22 cellular contexts compared by ENCODE assay signal in genomic region chr10:7269988-7270387, GRCh38.
DNase-seq lines count a peak whose midpoint lies in the region; ATAC-seq lines count a peak whose summit lies in the region.
"Had no signal": no experiment of that assay in that cellular context is flagged by ENCODE, and none has a peak within 500 bp of the region (broad histone marks: within the 10 kb centered on the region; RNA-seq: fewer than 3 reads in every experiment).

No MANE protein-coding gene starts in this region.

- H3K27me3 Mint-ChIP-seq in CD4-positive, CD25-positive, alpha-beta regulatory T cell = no peaks in the 10 kb centered on the region
- H3K27me3 Mint-ChIP-seq in CD4-positive, alpha-beta memory T cell = no peaks in the 10 kb centered on the region
- no peaks in the 10 kb centered on the region for H3K27me3 Mint-ChIP-seq in activated naive CD8-positive, alpha-beta T cell treated with anti-CD3 and anti-CD28 coated beads for 36 hours
- no peaks in the 10 kb centered on the region for H3K27me3 Mint-ChIP-seq in natural killer cell treated with Interleukin-12 subunit alpha and Interleukin-12 subunit beta and Interleukin-15 and Interleukin-18, amount 100 ng/mL, for 72 hours
- H3K27me3 Mint-ChIP-seq: memory B cell; stimulated activated memory B cell treated with anti-CD40 and anti-IgM and Interleukin-4, amounts not matched to agents 10 μg/mL and 1 μg/mL and 100 μg/mL, for 72 hours had no signal

- no peaks in the 10 kb centered on the region for H3K9me3 ChIP-seq in CD4-positive, CD25-positive, alpha-beta regulatory T cell (ENCODE audit: control insufficient read depth in 2 of 2, low read length in 2 of 2)
- no peaks in the 10 kb centered on the region for H3K9me3 ChIP-seq in CD4-positive, alpha-beta memory T cell (ENCODE audit: control insufficient read depth in 1 of 2, low read length in 2 of 2)
- H3K9me3 ChIP-seq: HAP-1, thyroid gland had no signal

- H3K9me3 Mint-ChIP-seq in CD4-positive, CD25-positive, alpha-beta regulatory T cell = no peaks in the 10 kb centered on the region
- peaks cover 0 to 10% (median 6%) of the 10 kb centered on the region in 8 donors for H3K9me3 Mint-ChIP-seq in CD4-positive, alpha-beta memory T cell
- H3K9me3 Mint-ChIP-seq in activated naive CD8-positive, alpha-beta T cell treated with anti-CD3 and anti-CD28 coated beads for 36 hours = peaks cover 4% of the 10 kb centered on the region
- peaks cover 3% of the 10 kb centered on the region for H3K9me3 Mint-ChIP-seq in natural killer cell treated with Interleukin-12 subunit alpha and Interleukin-12 subunit beta and Interleukin-15 and Interleukin-18, amount 100 ng/mL, for 72 hours
- H3K9me3 Mint-ChIP-seq: memory B cell; nephron progenitor cell; stimulated activated memory B cell treated with anti-CD40 and anti-IgM and Interleukin-4, amounts not matched to agents 10 μg/mL and 1 μg/mL and 100 μg/mL, for 72 hours had no signal

- no peak for DNase-seq in CD4-positive, CD25-positive, alpha-beta regulatory T cell
- DNase-seq in CD4-positive, alpha-beta memory T cell = no peak
- no peak for DNase-seq in activated naive CD8-positive, alpha-beta T cell treated with anti-CD3 and anti-CD28 coated beads for 36 hours
- no peak for DNase-seq in natural killer cell treated with Interleukin-12 subunit alpha and Interleukin-12 subunit beta and Interleukin-15 and Interleukin-18, amount 100 ng/mL, for 72 hours (ENCODE audit: low spot score)
- DNase-seq in AG20443 (ENCODE audit: low spot score) (no peak), NCI-H2107 (lab: John Stamatoyannopoulos, UW) (no peak), mesenteric fat pad (ENCODE audit: low spot score) (no peak)
- DNase-seq: activated effector memory CD4-positive, alpha-beta T cell treated with anti-CD3 and anti-CD28 coated beads, Interleukin-2, amount 50 U/mL, for 16 hours; AML-193; cerebellar nuclear complex; KG1; NCI-H1694; NCI-H2227 treated with DMSO at 0.1 percent for 48 hours; NCI-H774; nephron progenitor cell; posterior cingulate gyrus; SW 1271; thyroid gland had no signal

- ATAC-seq in CD4-positive, CD25-positive, alpha-beta regulatory T cell (ENCODE audit: low read depth in 2 of 2) = no peak
- no peak for ATAC-seq in natural killer cell treated with Interleukin-12 subunit alpha and Interleukin-12 subunit beta and Interleukin-15 and Interleukin-18, amount 100 ng/mL, for 72 hours
- ATAC-seq: Right ventricle myocardium inferior; stimulated activated memory B cell treated with anti-CD40 and anti-IgM and Interleukin-4, amounts not matched to agents 10 μg/mL and 1 μg/mL and 100 μg/mL, for 72 hours had no signal

- CTCF ChIA-PET in CD4-positive, alpha-beta memory T cell (lab: Charles Lee; ENCODE audit: partially characterized antibody) = interaction anchor here (0.9 to 1.2 kb wide), 2 partner anchors 350 kb away, joined by 3 read pairs; no protein-coding TSS in a partner anchor

- intact Hi-C loops in CD4-positive, alpha-beta memory T cell (cut with micrococcal nuclease) = loop anchor here (10.0 kb wide), 1 partner anchor 415 kb away; no protein-coding TSS in a partner anchor

- peaks cover 11% of the 10 kb centered on the region for H3K36me3 Mint-ChIP-seq in CD4-positive, CD25-positive, alpha-beta regulatory T cell
- peaks cover 14 to 17% of the 10 kb centered on the region in 2 donors for H3K36me3 Mint-ChIP-seq in CD4-positive, alpha-beta memory T cell
- peaks cover 33% of the 10 kb centered on the region for H3K36me3 Mint-ChIP-seq in activated naive CD8-positive, alpha-beta T cell treated with anti-CD3 and anti-CD28 coated beads for 36 hours
- H3K36me3 Mint-ChIP-seq in natural killer cell treated with Interleukin-12 subunit alpha and Interleukin-12 subunit beta and Interleukin-15 and Interleukin-18, amount 100 ng/mL, for 72 hours = peaks cover 17% of the 10 kb centered on the region

- no peaks in the 10 kb centered on the region for H3K36me3 ChIP-seq in CD4-positive, CD25-positive, alpha-beta regulatory T cell (ENCODE audit: control insufficient read depth, insufficient read depth, low read length)
- no peaks in the 10 kb centered on the region for H3K36me3 ChIP-seq in CD4-positive, alpha-beta memory T cell (ENCODE audit: insufficient read depth, low read length)
- H3K36me3 ChIP-seq: HAP-1, thyroid gland had no signal

- H3K27ac Mint-ChIP-seq in CD4-positive, CD25-positive, alpha-beta regulatory T cell = peak overlapping the region; percentile 34 to 88 (median 76)
- peak overlapping the region; percentile 65 to 95 (median 85) for H3K27ac Mint-ChIP-seq in CD4-positive, alpha-beta memory T cell
- peak overlapping the region; percentile 17 for H3K27ac Mint-ChIP-seq in activated naive CD8-positive, alpha-beta T cell treated with anti-CD3 and anti-CD28 coated beads for 36 hours
- peak overlapping the region; percentile 84 to 89 for H3K27ac Mint-ChIP-seq in natural killer cell treated with Interleukin-12 subunit alpha and Interleukin-12 subunit beta and Interleukin-15 and Interleukin-18, amount 100 ng/mL, for 72 hours
- H3K27ac Mint-ChIP-seq: memory B cell; nephron progenitor cell; stimulated activated memory B cell treated with anti-CD40 and anti-IgM and Interleukin-4, amounts not matched to agents 10 μg/mL and 1 μg/mL and 100 μg/mL, for 72 hours had no signal

- H3K27me3 ChIP-seq in CD4-positive, CD25-positive, alpha-beta regulatory T cell (ENCODE audit: control insufficient read depth, insufficient read depth, low read length) = no peaks in the 10 kb centered on the region
- H3K27me3 ChIP-seq in CD4-positive, alpha-beta memory T cell (ENCODE audit: insufficient read depth, low read length) = no peaks in the 10 kb centered on the region
- H3K27me3 ChIP-seq: thyroid gland had no signal

- peaks cover 6% of the 10 kb centered on the region for H3K4me1 ChIP-seq in CD4-positive, CD25-positive, alpha-beta regulatory T cell (ENCODE audit: control insufficient read depth, insufficient read depth, low read length, poor library complexity, severe bottlenecking)
- H3K4me1 ChIP-seq in CD4-positive, alpha-beta memory T cell (ENCODE audit: insufficient read depth, low read length) = peaks cover 34% of the 10 kb centered on the region
- H3K4me1 ChIP-seq: HAP-1, thyroid gland had no signal

- no peak overlapping the region for H3K4me3 ChIP-seq in CD4-positive, CD25-positive, alpha-beta regulatory T cell (ENCODE audit: low read depth, low read length)
- H3K4me3 ChIP-seq in CD4-positive, alpha-beta memory T cell (ENCODE audit: low read length in 2 of 2) = no peak overlapping the region
- H3K4me3 ChIP-seq: HAP-1, thyroid gland had no signal

- peaks cover 19 to 34% (median 25%) of the 10 kb centered on the region in 4 donors for H3K4me1 Mint-ChIP-seq in CD4-positive, CD25-positive, alpha-beta regulatory T cell
- peaks cover 27 to 51% (median 40%) of the 10 kb centered on the region in 4 donors for H3K4me1 Mint-ChIP-seq in CD4-positive, alpha-beta memory T cell
- H3K4me1 Mint-ChIP-seq in activated naive CD8-positive, alpha-beta T cell treated with anti-CD3 and anti-CD28 coated beads for 36 hours = peaks cover 44% of the 10 kb centered on the region
- H3K4me1 Mint-ChIP-seq in natural killer cell treated with Interleukin-12 subunit alpha and Interleukin-12 subunit beta and Interleukin-15 and Interleukin-18, amount 100 ng/mL, for 72 hours (ENCODE audit: low read depth in 2 of 2) = peaks cover 63 to 66% of the 10 kb centered on the region in 2 donors
- H3K4me1 Mint-ChIP-seq: memory B cell; nephron progenitor cell; stimulated activated memory B cell treated with anti-CD40 and anti-IgM and Interleukin-4, amounts not matched to agents 10 μg/mL and 1 μg/mL and 100 μg/mL, for 72 hours had no signal

- POLR2A ChIA-PET in CD4-positive, alpha-beta memory T cell (lab: Charles Lee; ENCODE audit: partially characterized antibody) = interaction anchor here (0.6 to 2.3 kb wide), 4 partner anchors 12 to 274 kb away, joined by 3 to 11 read pairs (median 6); partner anchors contain the start of gene SFMBT2

- H3K4me3 Mint-ChIP-seq in CD4-positive, CD25-positive, alpha-beta regulatory T cell = peak overlapping the region in 1 of 4 donors; percentile 4
- peak overlapping the region in 5 of 8 donors; percentile 6 to 79 (median 71) for H3K4me3 Mint-ChIP-seq in CD4-positive, alpha-beta memory T cell
- no peak overlapping the region for H3K4me3 Mint-ChIP-seq in activated naive CD8-positive, alpha-beta T cell treated with anti-CD3 and anti-CD28 coated beads for 36 hours
- peak overlapping the region; percentile 69 for H3K4me3 Mint-ChIP-seq in natural killer cell treated with Interleukin-12 subunit alpha and Interleukin-12 subunit beta and Interleukin-15 and Interleukin-18, amount 100 ng/mL, for 72 hours
- H3K4me3 Mint-ChIP-seq: memory B cell; nephron progenitor cell; stimulated activated memory B cell treated with anti-CD40 and anti-IgM and Interleukin-4, amounts not matched to agents 10 μg/mL and 1 μg/mL and 100 μg/mL, for 72 hours had no signal

- no peak overlapping the region for H3K27ac ChIP-seq in CD4-positive, CD25-positive, alpha-beta regulatory T cell (ENCODE audit: insufficient read depth, low read length, poor library complexity, severe bottlenecking)
- H3K27ac ChIP-seq in CD4-positive, alpha-beta memory T cell (ENCODE audit: low read depth, low read length) = no peak overlapping the region
- H3K27ac ChIP-seq: thyroid gland had no signal

Comparison
In these comparisons a context has a peak if more than half of its experiments do, and no peak if none do; other contexts are left out.
1. H3K27ac Mint-ChIP-seq: peak in every context shown above with its lines; median percentile 86 in natural killer cell treated with Interleukin-12 subunit alpha and Interleukin-12 subunit beta and Interleukin-15 and Interleukin-18, amount 100 ng/mL, for 72 hours; 85 in CD4-positive, alpha-beta memory T cell; 76 in CD4-positive, CD25-positive, alpha-beta regulatory T cell; 17 in activated naive CD8-positive, alpha-beta T cell treated with anti-CD3 and anti-CD28 coated beads for 36 hours.